In genomic region chr14:52937306-52937705, GRCh38 we compare ENCODE assay signal across 13 cellular contexts. TPM values are rescaled to one million over a fixed set of nuclear protein-coding genes. Genes with fewer than 3 reads are reported as not detected.
"Had no signal": no experiment of that assay in that cellular context is flagged by ENCODE, and none has a peak within 500 bp of the region (broad histone marks: within the 10 kb centered on the region; RNA-seq: fewer than 3 reads in every experiment).

No MANE protein-coding gene starts in this region.

- ATAC-seq: activated CD8-positive, alpha-beta T cell treated with anti-CD3 and anti-CD28 coated beads, Interleukin-2, amount 10 ng/mL, durations not matched to agents 7 days and 5 days; natural killer cell had no signal

- H3K4me1 ChIP-seq: colonic mucosa had no signal

- DNase-seq: activated CD4-positive, alpha-beta T cell treated with anti-CD3 and anti-CD28 coated beads for 1 hour; activated CD8-positive, alpha-beta memory T cell treated with anti-CD3 and anti-CD28 coated beads, Interleukin-2, amount 50 U/mL, for 48 hours; activated CD8-positive, alpha-beta T cell treated with anti-CD3 and anti-CD28 coated beads, Interleukin-2, amount 10 ng/mL, durations not matched to agents 7 days and 5 days; activated naive CD4-positive, alpha-beta T cell; colonic mucosa; effector CD8-positive, alpha-beta T cell; mammary epithelial cell; natural killer cell; occipital lobe; T-helper 9 cell; transverse colon had no signal

- H3K36me3 ChIP-seq: colonic mucosa, transverse colon had no signal

- H3K4me3 ChIP-seq: colonic mucosa, hepatocyte, skin epidermis, transverse colon had no signal

- H3K27me3 ChIP-seq: colonic mucosa, hepatocyte, transverse colon had no signal

- H3K27ac ChIP-seq: colonic mucosa, hepatocyte, skin epidermis had no signal

- H3K9me3 ChIP-seq: colonic mucosa, transverse colon had no signal

RNA-seq across cellular contexts. Expression of gene FERMT2, which starts 13.5 kb away (rescaled TPM):
- total RNA-seq: activated CD8-positive, alpha-beta T cell treated with anti-CD3 and anti-CD28 coated beads, Interleukin-2, amount 10 ng/mL, durations not matched to agents 7 days and 5 days had no signal
